14 cellular contexts compared by ENCODE assay signal in the genomic region with DNA sequence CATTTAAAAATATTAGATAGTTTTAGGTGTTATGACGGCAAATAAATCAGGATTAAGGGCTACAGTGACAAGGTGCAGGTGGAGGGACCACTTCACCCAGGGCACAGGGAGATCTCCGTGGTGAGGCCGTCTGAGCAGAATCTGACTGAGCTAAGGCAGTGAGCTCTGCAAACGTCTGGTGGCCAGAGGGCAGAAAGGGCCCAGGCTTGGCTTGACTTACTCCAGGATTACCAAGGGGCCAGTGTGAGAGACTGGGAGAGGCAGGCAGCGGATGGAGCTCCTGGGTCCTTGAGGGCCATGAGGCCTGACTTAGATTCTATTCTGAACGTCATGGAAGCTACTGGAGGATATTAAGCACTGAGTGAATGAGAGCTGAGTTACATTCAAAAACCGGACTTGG.
DNase-seq lines count a peak whose midpoint lies in the region; ATAC-seq and TF ChIP-seq lines count a peak whose summit lies in the region.
"Had no signal": no experiment of that assay in that cellular context is flagged by ENCODE, and none has a peak within 500 bp of the region (broad histone marks: within the 10 kb centered on the region; RNA-seq: fewer than 3 reads in every experiment).

No MANE protein-coding gene starts in this region.

- peak overlapping the region; percentile 15 for H3K27ac Mint-ChIP-seq in neural progenitor cell
- H3K27ac Mint-ChIP-seq: CD14-positive monocyte had no signal

- H3K9me3 Mint-ChIP-seq in neural progenitor cell, result peaks cover 9% of the 10 kb centered on the region

- no peak overlapping the region for H3K9ac ChIP-seq in neural progenitor cell

- H3K4me3 Mint-ChIP-seq in neural progenitor cell, result no peak overlapping the region
- H3K4me3 Mint-ChIP-seq: CD14-positive monocyte had no signal

- ATAC-seq in HG02981 (IDR thresholded peaks at IDR 0.05; ENCODE audit: unreplicated experiment), result no peak

- no peaks in the 10 kb centered on the region for H3K36me3 ChIP-seq in neural progenitor cell

- peaks cover 36% of the 10 kb centered on the region for H3K4me1 Mint-ChIP-seq in neural progenitor cell

- H3K27ac ChIP-seq in VCaP (peak overlapping the region; percentile 47; the same call in 1 of the 2 replicates), neural progenitor cell (no peak overlapping the region)

- no peak for TF ChIP-seq CTCF in VCaP (conservative IDR thresholded peaks at IDR 0.05)
- TF ChIP-seq CTCF in neural progenitor cell (IDR thresholded peaks at IDR 0.05), result no peak

- H4K20me1 ChIP-seq in neural progenitor cell (ENCODE audit: low read depth), result no peaks in the 10 kb centered on the region

- H2AFZ ChIP-seq in neural progenitor cell (replicated peaks), result no peak overlapping the region

- no peaks in the 10 kb centered on the region for H3F3A ChIP-seq in neural progenitor cell (ENCODE audit: low read depth)

- DNase-seq in activated naive CD4-positive, alpha-beta T cell treated with anti-CD3 and anti-CD28 coated beads, Interleukin-2, amount 50 U/mL, for 16 hours, result peak; percentile 5
- DNase-seq in activated naive CD4-positive, alpha-beta T cell treated with Interleukin-2 at 50 U/mL for 16 hours, result no peak
- DNase-seq in neural progenitor cell (ENCODE audit: low spot score) (no peak), ureter (ENCODE audit: low spot score) (peak; percentile 15), AML-193 (lab: John Stamatoyannopoulos, UW) (no peak)
- DNase-seq: COR-L47; NCI-H1105 treated with DMSO at 0.1 percent for 48 hours; NCI-H446; NK-92 treated with Interleukin-12 subunit alpha and Interleukin-12 subunit beta, amount 100 ng/mL, for 24 hours; OCI-M1; RPMI8226 had no signal

- no peaks in the 10 kb centered on the region for H3K79me2 ChIP-seq in neural progenitor cell (ENCODE audit: low read depth)

- H3K9me3 ChIP-seq in neural progenitor cell (ENCODE audit: low read depth), result no peaks in the 10 kb centered on the region

- peaks cover 11% of the 10 kb centered on the region for H3K27me3 Mint-ChIP-seq in neural progenitor cell (ENCODE audit: insufficient read depth, low read depth)

- no peak overlapping the region for H3K4me3 ChIP-seq in neural progenitor cell

- H3K4me2 ChIP-seq in neural progenitor cell, result no peak overlapping the region

- H3K4me1 ChIP-seq in neural progenitor cell, result peaks cover 8% of the 10 kb centered on the region

- no peaks in the 10 kb centered on the region for H3K27me3 ChIP-seq in neural progenitor cell

- H3K36me3 Mint-ChIP-seq in neural progenitor cell, result no peaks in the 10 kb centered on the region
- H3K36me3 Mint-ChIP-seq: CD14-positive monocyte had no signal

Comparison
In these comparisons a context has a peak if more than half of its experiments do, and no peak if none do; other contexts are left out.
1. DNase-seq: peak in activated naive CD4-positive, alpha-beta T cell treated with anti-CD3 and anti-CD28 coated beads, Interleukin-2, amount 50 U/mL, for 16 hours (single experiment) and ureter (single experiment); none in activated naive CD4-positive, alpha-beta T cell treated with Interleukin-2 at 50 U/mL for 16 hours (single experiment), neural progenitor cell (single experiment) and AML-193 (0 of 2).